In genomic region chr5:66708368-66708767, GRCh38 we compare ENCODE assay signal across 32 cellular contexts.
DNase-seq lines count a peak whose midpoint lies in the region; ATAC-seq, FAIRE-seq and TF ChIP-seq lines count a peak whose summit lies in the region.
"Had no signal": no experiment of that assay in that cellular context is flagged by ENCODE, and none has a peak within 500 bp of the region (broad histone marks: within the 10 kb centered on the region; RNA-seq: fewer than 3 reads in every experiment).

No MANE protein-coding gene starts in this region.

- H3K4me1 ChIP-seq in lower lobe of right lung (peaks cover 8% of the 10 kb centered on the region), kidney (ENCODE audit: control insufficient read depth in 1 of 2, insufficient read depth in 1 of 2, low read depth in 1 of 2, low read length in 2 of 2) (peaks cover 0 to 3% of the 10 kb centered on the region in 2 donors)

- H3K9me3 Mint-ChIP-seq in stimulated activated naive CD8-positive, alpha-beta T cell treated with anti-CD3 and anti-CD28 coated beads, Interleukin-15, amount 100 ng/mL, for 72 hours, result peaks cover 14 to 15% of the 10 kb centered on the region in 2 donors
- H3K9me3 Mint-ChIP-seq in stimulated activated memory B cell treated with anti-CD40 and anti-IgM and Interleukin-4, amounts not matched to agents 10 μg/mL and 1 μg/mL and 100 μg/mL, for 72 hours, result peaks cover 8% of the 10 kb centered on the region

- no peaks in the 10 kb centered on the region for H3K4me1 Mint-ChIP-seq in stimulated activated naive CD8-positive, alpha-beta T cell treated with anti-CD3 and anti-CD28 coated beads, Interleukin-15, amount 100 ng/mL, for 72 hours
- peaks cover 20% of the 10 kb centered on the region for H3K4me1 Mint-ChIP-seq in stimulated activated memory B cell treated with anti-CD40 and anti-IgM and Interleukin-4, amounts not matched to agents 10 μg/mL and 1 μg/mL and 100 μg/mL, for 72 hours
- H3K4me1 Mint-ChIP-seq: immature natural killer cell had no signal

- no peak overlapping the region for H3K9ac ChIP-seq in kidney (ENCODE audit: low read length in 2 of 2)
- H3K9ac ChIP-seq: neural progenitor cell, parathyroid adenoma, SK-N-SH had no signal

- peaks cover 12% of the 10 kb centered on the region for H3K36me3 Mint-ChIP-seq in stimulated activated memory B cell treated with anti-CD40 and anti-IgM and Interleukin-4, amounts not matched to agents 10 μg/mL and 1 μg/mL and 100 μg/mL, for 72 hours
- H3K36me3 Mint-ChIP-seq: activated CD4-positive, alpha-beta memory T cell treated with anti-CD3 and anti-CD28 coated beads for 36 hours; immature natural killer cell had no signal

- no peaks in the 10 kb centered on the region for H3K27me3 ChIP-seq in lower lobe of right lung (ENCODE audit: low read depth)
- H3K27me3 ChIP-seq: right atrium auricular region had no signal

- H3K4me3 ChIP-seq in lower lobe of right lung, result no peak overlapping the region
- no peak overlapping the region for H3K4me3 ChIP-seq in kidney (ENCODE audit: low read length in 2 of 2)
- H3K4me3 ChIP-seq: neural progenitor cell, right atrium auricular region had no signal

- H3K9me3 ChIP-seq in lower lobe of right lung, result peaks cover 8% of the 10 kb centered on the region
- H3K9me3 ChIP-seq in kidney (ENCODE audit: control insufficient read depth in 1 of 2, low read length in 2 of 2), result peaks cover 4 to 8% of the 10 kb centered on the region in 2 donors
- H3K9me3 ChIP-seq: SK-N-SH had no signal

- H3K27ac Mint-ChIP-seq in stimulated activated naive CD8-positive, alpha-beta T cell treated with anti-CD3 and anti-CD28 coated beads, Interleukin-15, amount 100 ng/mL, for 72 hours, result no peak overlapping the region
- H3K27ac Mint-ChIP-seq in stimulated activated memory B cell treated with anti-CD40 and anti-IgM and Interleukin-4, amounts not matched to agents 10 μg/mL and 1 μg/mL and 100 μg/mL, for 72 hours, result no peak overlapping the region
- H3K27ac Mint-ChIP-seq: activated CD4-positive, alpha-beta memory T cell treated with anti-CD3 and anti-CD28 coated beads for 36 hours; activated T-cell treated with anti-CD3 and anti-CD28 coated beads, Interleukin-2, amount 50 U/mL, for 72 hours; effector memory CD8-positive, alpha-beta T cell; immature natural killer cell; neural progenitor cell had no signal

- no peak overlapping the region for H3K27ac ChIP-seq in lower lobe of right lung
- no peak overlapping the region for H3K27ac ChIP-seq in kidney (ENCODE audit: low read depth in 2 of 2, low read length in 2 of 2)
- H3K27ac ChIP-seq: C4-2B, neural progenitor cell, parathyroid adenoma, right atrium auricular region had no signal

- no peak for DNase-seq in stimulated activated naive CD8-positive, alpha-beta T cell treated with anti-CD3 and anti-CD28 coated beads, Interleukin-15, amount 100 ng/mL, for 72 hours
- DNase-seq in stimulated activated naive CD8-positive, alpha-beta T cell treated with anti-CD3 and anti-CD28 coated beads, Interleukin-15, Interleukin-2, amounts not matched to agents 100 U/mL and 50 U/mL, for 24 hours, result no peak
- DNase-seq in NCI-H2227 treated with DMSO at 0.1 percent for 48 hours (lab: John Stamatoyannopoulos, UW), result no peak
- DNase-seq in lower lobe of right lung, result no peak
- no peak for DNase-seq in kidney
- DNase-seq: 8988T; activated CD4-positive, alpha-beta memory T cell treated with anti-CD3 and anti-CD28 coated beads for 36 hours; activated CD4-positive, CD25-positive, alpha-beta regulatory T cell; activated naive CD4-positive, alpha-beta T cell treated with Interleukin-2 at 50 U/mL for 16 hours; activated T-cell treated with anti-CD3 and anti-CD28 coated beads, Interleukin-2, amount 50 U/mL, for 72 hours; COR-L47; cortex of kidney; DMS53; effector memory CD8-positive, alpha-beta T cell; immature natural killer cell; left colon; mesendoderm; NCI-H1092; NCI-H1930; NCI-H524; SK-N-SH; small intestine; stimulated activated naive CD4-positive, alpha-beta T cell treated with Interleukin-2 at 50 U/mL for 16 hours had no signal

- ATAC-seq in stimulated activated naive CD8-positive, alpha-beta T cell treated with anti-CD3 and anti-CD28 coated beads, Interleukin-15, amount 100 ng/mL, for 72 hours, result peak; percentile 49
- ATAC-seq in stimulated activated naive CD8-positive, alpha-beta T cell treated with anti-CD3 and anti-CD28 coated beads, Interleukin-15, Interleukin-2, amounts not matched to agents 100 U/mL and 50 U/mL, for 24 hours, result no peak
- ATAC-seq in GM21717 (IDR thresholded peaks at IDR 0.05; ENCODE audit: unreplicated experiment) (peak; percentile 79), HG03159 (IDR thresholded peaks at IDR 0.05; ENCODE audit: unreplicated experiment) (peak; percentile 68), lower lobe of right lung (no peak)
- peak; percentile 41 for ATAC-seq in stimulated activated memory B cell treated with anti-CD40 and anti-IgM and Interleukin-4, amounts not matched to agents 10 μg/mL and 1 μg/mL and 100 μg/mL, for 72 hours
- ATAC-seq: effector memory CD8-positive, alpha-beta T cell; left colon; Right ventricle myocardium inferior had no signal

- H3K36me3 ChIP-seq in lower lobe of right lung, result no peaks in the 10 kb centered on the region
- no peaks in the 10 kb centered on the region for H3K36me3 ChIP-seq in kidney (ENCODE audit: control insufficient read depth in 1 of 2, insufficient read depth in 2 of 2, low read length in 2 of 2)
- H3K36me3 ChIP-seq: neural progenitor cell, right atrium auricular region had no signal

- no peaks in the 10 kb centered on the region for H3K27me3 Mint-ChIP-seq in stimulated activated naive CD8-positive, alpha-beta T cell treated with anti-CD3 and anti-CD28 coated beads, Interleukin-15, amount 100 ng/mL, for 72 hours
- no peaks in the 10 kb centered on the region for H3K27me3 Mint-ChIP-seq in stimulated activated memory B cell treated with anti-CD40 and anti-IgM and Interleukin-4, amounts not matched to agents 10 μg/mL and 1 μg/mL and 100 μg/mL, for 72 hours

- no peak overlapping the region for H3K4me3 Mint-ChIP-seq in stimulated activated naive CD8-positive, alpha-beta T cell treated with anti-CD3 and anti-CD28 coated beads, Interleukin-15, amount 100 ng/mL, for 72 hours
- no peak overlapping the region for H3K4me3 Mint-ChIP-seq in stimulated activated memory B cell treated with anti-CD40 and anti-IgM and Interleukin-4, amounts not matched to agents 10 μg/mL and 1 μg/mL and 100 μg/mL, for 72 hours
- H3K4me3 Mint-ChIP-seq: activated CD4-positive, alpha-beta memory T cell treated with anti-CD3 and anti-CD28 coated beads for 36 hours; activated T-cell treated with anti-CD3 and anti-CD28 coated beads, Interleukin-2, amount 50 U/mL, for 72 hours; effector memory CD8-positive, alpha-beta T cell; immature natural killer cell; neural progenitor cell had no signal

- intact Hi-C loops in lower lobe of right lung (cut with DNase I), result no loop called here
- intact Hi-C loops in kidney (cut with DNase I), result no loop called here

- no peak for FAIRE-seq in kidney (lab: Jason Lieb, UNC)
- FAIRE-seq: small intestine, urothelium cell line had no signal

- TF ChIP-seq CTCF in lower lobe of right lung (IDR thresholded peaks at IDR 0.05), result no peak
- TF ChIP-seq CTCF in kidney (IDR thresholded peaks at IDR 0.05; ENCODE audit: borderline replicate concordance, extremely low read depth, insufficient read depth), result no peak

Comparison
In these comparisons a context has a peak if more than half of its experiments do, and no peak if none do; other contexts are left out.
1. ATAC-seq: peak in stimulated activated naive CD8-positive, alpha-beta T cell treated with anti-CD3 and anti-CD28 coated beads, Interleukin-15, amount 100 ng/mL, for 72 hours (single experiment), GM21717 (single experiment), HG03159 (single experiment) and stimulated activated memory B cell treated with anti-CD40 and anti-IgM and Interleukin-4, amounts not matched to agents 10 μg/mL and 1 μg/mL and 100 μg/mL, for 72 hours (single experiment); none in stimulated activated naive CD8-positive, alpha-beta T cell treated with anti-CD3 and anti-CD28 coated beads, Interleukin-15, Interleukin-2, amounts not matched to agents 100 U/mL and 50 U/mL, for 24 hours (single experiment) and lower lobe of right lung (0 of 2).